ENCODE assay signal across 22 cellular contexts in genomic region chr1:80776286-80776685, GRCh38.
A peak's percentile ranks its signal among the peaks of the same experiment; 100 is the strongest.
DNase-seq lines count a peak whose midpoint lies in the region; TF ChIP-seq lines count a peak whose summit lies in the region.
"Had no signal": no experiment of that assay in that cellular context is flagged by ENCODE, and none has a peak within 500 bp of the region (broad histone marks: within the 10 kb centered on the region; RNA-seq: fewer than 3 reads in every experiment).

No MANE protein-coding gene starts in this region.

- no peak overlapping the region for H2AK5ac ChIP-seq in mesendoderm (ENCODE audit: low read length)

- H3K27ac Mint-ChIP-seq in endodermal cell: peak overlapping the region; percentile 48
- H3K27ac Mint-ChIP-seq: CD14-positive monocyte; CD4-positive, alpha-beta T cell; CD8-positive, alpha-beta memory T cell; GM23338; H9 had no signal

- TF ChIP-seq POLR2A in lower leg skin (IDR thresholded peaks at IDR 0.05): no peak

- no peaks in the 10 kb centered on the region for H3K27me3 ChIP-seq in endodermal cell (ENCODE audit: control insufficient read depth, insufficient read depth, low read length, poor library complexity, severe bottlenecking)
- no peaks in the 10 kb centered on the region for H3K27me3 ChIP-seq in mesendoderm (ENCODE audit: insufficient read depth, low read length, poor library complexity)
- H3K27me3 ChIP-seq in SK-N-SH (ENCODE audit: insufficient read depth): no peaks in the 10 kb centered on the region
- H3K27me3 ChIP-seq: BE2C; BLaER1 treated with 17β-estradiol and CSF1 and Interleukin-3, amounts not matched to agents 10 nM and 100 nM had no signal

- TF ChIP-seq RAD21 in SK-N-SH (IDR thresholded peaks at IDR 0.05; ENCODE audit: low read length): no peak

- no peak overlapping the region for H2BK15ac ChIP-seq in mesendoderm (replicated peaks; ENCODE audit: low read depth)

- H3K23ac ChIP-seq in mesendoderm (ENCODE audit: low read length): no peak overlapping the region

- no peaks in the 10 kb centered on the region for H3K27me3 Mint-ChIP-seq in endodermal cell (ENCODE audit: insufficient read depth)
- H3K27me3 Mint-ChIP-seq: CD4-positive, alpha-beta T cell; CD8-positive, alpha-beta memory T cell had no signal

- no peak overlapping the region for H4K8ac ChIP-seq in mesendoderm (ENCODE audit: low read depth, low read length)

- H3K56ac ChIP-seq in mesendoderm (ENCODE audit: low read length): no peak overlapping the region

- H2BK120ac ChIP-seq in mesendoderm (ENCODE audit: low read depth, low read length): no peak overlapping the region

- no peak overlapping the region for H3K4me3 Mint-ChIP-seq in endodermal cell
- H3K4me3 Mint-ChIP-seq: CD14-positive monocyte; CD4-positive, alpha-beta T cell; CD8-positive, alpha-beta memory T cell; GM23338; H9 had no signal

- H4K20me1 ChIP-seq in SK-N-SH (ENCODE audit: insufficient read depth): no peaks in the 10 kb centered on the region
- H4K20me1 ChIP-seq: BLaER1 treated with 17β-estradiol and CSF1 and Interleukin-3, amounts not matched to agents 10 nM and 100 nM had no signal

- H3K79me2 ChIP-seq in mesendoderm (ENCODE audit: control insufficient read depth, insufficient read depth, low read length) (no peaks in the 10 kb centered on the region), SK-N-SH (ENCODE audit: insufficient read depth) (no peaks in the 10 kb centered on the region)

- H3K4ac ChIP-seq in mesendoderm (ENCODE audit: low read depth, low read length): no peak overlapping the region

- peaks cover 30% of the 10 kb centered on the region for H3K4me1 Mint-ChIP-seq in endodermal cell
- H3K4me1 Mint-ChIP-seq: CD14-positive monocyte; CD8-positive, alpha-beta memory T cell had no signal

- H3K27ac ChIP-seq in endodermal cell (ENCODE audit: low read depth, low read length) (no peak overlapping the region), mesendoderm (ENCODE audit: low read depth, low read length) (no peak overlapping the region), SK-N-SH (ENCODE audit: low read depth in 2 of 2, low read length in 1 of 2) (no peak overlapping the region)
- H3K27ac ChIP-seq: A549; BLaER1 treated with 17β-estradiol and CSF1 and Interleukin-3, amounts not matched to agents 10 nM and 100 nM had no signal

- WGBS in endodermal cell (ENCODE audit: insufficient coverage in 1 of 2, insufficient read length in 1 of 2), 2 experiments: 58 to 73% methylated on average over 2 of the region's 2 CpGs
- WGBS in mesendoderm (ENCODE audit: extremely low coverage, insufficient coverage, low lambda C conversion rate): no CpG with 5 or more reads among the region's 2 CpGs
- WGBS in lower leg skin, 2 donors: 53 to 61% methylated on average over 2 of the region's 2 CpGs
- 82% methylated on average over 2 of the region's 2 CpGs for WGBS in SK-N-SH (ENCODE audit: low lambda C conversion rate)

- TF ChIP-seq EP300 in SK-N-SH (IDR thresholded peaks at IDR 0.05; ENCODE audit: borderline replicate concordance in 1 of 2, low read depth in 1 of 2, low read length in 1 of 2): no peak

- CTCF ChIA-PET in SK-N-SH (lab: Yijun Ruan, JAX): interaction anchor here (1.1 kb wide), 1 partner anchor 12 kb away, joined by 3 read pairs; no protein-coding TSS in a partner anchor

- peak; percentile 54 for DNase-seq in HT-29 (ENCODE audit: low spot score)
- peak; percentile 21 for DNase-seq in NCI-H146 (lab: John Stamatoyannopoulos, UW)
- DNase-seq in endodermal cell: no peak
- peak; percentile 26 for DNase-seq in mesendoderm
- DNase-seq in DMS153 (lab: John Stamatoyannopoulos, UW): no peak
- no peak for DNase-seq in lower leg skin (ENCODE audit: low spot score in 2 of 2)
- DNase-seq in SK-N-SH: no peak
- DNase-seq: 8988T; ACHN; AML-193; BE2C; CD4-positive, alpha-beta T cell; CD8-positive, alpha-beta memory T cell; DMS 273 treated with DMSO at 0.1 percent for 48 hours; DMS53; DMS79 treated with DMSO at 0.1 percent for 48 hours; GF-D8; H9 had no signal

- H4K5ac ChIP-seq in mesendoderm (ENCODE audit: low read length): no peak overlapping the region

- no peak for TF ChIP-seq CTCF in endodermal cell (conservative IDR thresholded peaks at IDR 0.05)
- no peak for TF ChIP-seq CTCF in lower leg skin (IDR thresholded peaks at IDR 0.05)
- TF ChIP-seq CTCF in SK-N-SH (IDR thresholded peaks at IDR 0.05): no peak

- intact Hi-C loops in lower leg skin (cut with DNase I; ENCODE audit: low total_unique reads): no loop called here

- H3K9me3 ChIP-seq in endodermal cell (ENCODE audit: control insufficient read depth, low read length) (no peaks in the 10 kb centered on the region), SK-N-SH (no peaks in the 10 kb centered on the region)
- H3K9me3 ChIP-seq: A549; BE2C; BLaER1 treated with 17β-estradiol and CSF1 and Interleukin-3, amounts not matched to agents 10 nM and 100 nM had no signal

- H3K18ac ChIP-seq in mesendoderm (ENCODE audit: low read length): no peak overlapping the region

- H3K4me2 ChIP-seq in mesendoderm (ENCODE audit: low read length) (no peak overlapping the region), SK-N-SH (no peak overlapping the region)
- H3K4me2 ChIP-seq: A549; BLaER1 treated with 17β-estradiol and CSF1 and Interleukin-3, amounts not matched to agents 10 nM and 100 nM; GM23338 had no signal

- H3K36me3 ChIP-seq in endodermal cell (ENCODE audit: control insufficient read depth, insufficient read depth, low read length): no peaks in the 10 kb centered on the region
- H3K36me3 ChIP-seq in mesendoderm (ENCODE audit: control insufficient read depth, insufficient read depth, low read length): no peaks in the 10 kb centered on the region
- no peaks in the 10 kb centered on the region for H3K36me3 ChIP-seq in SK-N-SH (replicated peaks in 1 of 2; ENCODE audit: control insufficient read depth in 1 of 2, insufficient read depth in 2 of 2, low read length in 1 of 2)
- H3K36me3 ChIP-seq: BE2C; BLaER1 treated with 17β-estradiol and CSF1 and Interleukin-3, amounts not matched to agents 10 nM and 100 nM had no signal

- H3F3A ChIP-seq in SK-N-SH (replicated peaks; ENCODE audit: insufficient read depth): no peaks in the 10 kb centered on the region

- POLR2A ChIA-PET in SK-N-SH (lab: Yijun Ruan, JAX): interaction anchor here (0.5 kb wide), 1 partner anchor 128 kb away, joined by 3 read pairs; no protein-coding TSS in a partner anchor

- no peaks in the 10 kb centered on the region for H3K36me3 Mint-ChIP-seq in endodermal cell (ENCODE audit: low read depth)
- H3K36me3 Mint-ChIP-seq: CD14-positive monocyte; CD8-positive, alpha-beta memory T cell had no signal

- H3K4me3 ChIP-seq in endodermal cell (ENCODE audit: low read length): no peak overlapping the region
- no peak overlapping the region for H3K4me3 ChIP-seq in mesendoderm (ENCODE audit: low read length)
- H3K4me3 ChIP-seq in lower leg skin (ENCODE audit: low read depth, poor library complexity, severe bottlenecking): no peak overlapping the region
- no peak overlapping the region for H3K4me3 ChIP-seq in SK-N-SH (ENCODE audit: low read depth in 2 of 2, low read length in 1 of 2)
- H3K4me3 ChIP-seq: A549; BLaER1 treated with 17β-estradiol and CSF1 and Interleukin-3, amounts not matched to agents 10 nM and 100 nM; GM23338 had no signal

- peaks cover 7% of the 10 kb centered on the region for H3K4me1 ChIP-seq in endodermal cell (ENCODE audit: control insufficient read depth, insufficient read depth, low read length)
- H3K4me1 ChIP-seq in mesendoderm (ENCODE audit: control insufficient read depth, low read depth, low read length): peaks cover 2% of the 10 kb centered on the region
- no peaks in the 10 kb centered on the region for H3K4me1 ChIP-seq in SK-N-SH (ENCODE audit: control insufficient read depth in 1 of 2, insufficient read depth in 2 of 2, low read depth in 1 of 2, low read length in 1 of 2)
- H3K4me1 ChIP-seq: A549; BE2C; BLaER1 treated with 17β-estradiol and CSF1 and Interleukin-3, amounts not matched to agents 10 nM and 100 nM had no signal

- H3K79me1 ChIP-seq in mesendoderm (ENCODE audit: low read length): no peaks in the 10 kb centered on the region

- no peak overlapping the region for H3K9ac ChIP-seq in endodermal cell (ENCODE audit: extremely low read depth, low read length, poor library complexity, severe bottlenecking)
- H3K9ac ChIP-seq in mesendoderm (ENCODE audit: low read length): no peak overlapping the region
- no peak overlapping the region for H3K9ac ChIP-seq in SK-N-SH
- H3K9ac ChIP-seq: BLaER1 treated with 17β-estradiol and CSF1 and Interleukin-3, amounts not matched to agents 10 nM and 100 nM had no signal

- H2AFZ ChIP-seq in SK-N-SH (ENCODE audit: low read depth): no peak overlapping the region
- H2AFZ ChIP-seq: GM23338 had no signal

- no peaks in the 10 kb centered on the region for H3K9me3 Mint-ChIP-seq in endodermal cell
- H3K9me3 Mint-ChIP-seq: GM23338, H9 had no signal

- no peak overlapping the region for H2BK5ac ChIP-seq in mesendoderm (ENCODE audit: low read length)

- H3K9me2 ChIP-seq in SK-N-SH: no peaks in the 10 kb centered on the region

TF ChIP-seq in SK-N-SH, 30 proteins besides CTCF, POLR2A, EP300 and RAD21 (continues in another document):
- TF ChIP-seq TAF1 (IDR thresholded peaks at IDR 0.05; ENCODE audit: borderline replicate concordance, low read depth, low read length): no peak
- no peak for TF ChIP-seq FOXJ3 (CRISPR knock-in tag; IDR thresholded peaks at IDR 0.05)
- TF ChIP-seq REST (IDR thresholded peaks at IDR 0.05; ENCODE audit: low read depth, low read length): no peak
- no peak for TF ChIP-seq SMC3 (IDR thresholded peaks at IDR 0.05; ENCODE audit: low read depth, low read length)

Comparison
In these comparisons a context has a peak if more than half of its experiments do, and no peak if none do; other contexts are left out.
1. DNase-seq: peak in HT-29 (single experiment), NCI-H146 (single experiment) and mesendoderm (single experiment); none in endodermal cell (single experiment), DMS153 (single experiment), lower leg skin (0 of 2) and SK-N-SH (single experiment).